17 cellular contexts compared by ENCODE assay signal in the genomic region with DNA sequence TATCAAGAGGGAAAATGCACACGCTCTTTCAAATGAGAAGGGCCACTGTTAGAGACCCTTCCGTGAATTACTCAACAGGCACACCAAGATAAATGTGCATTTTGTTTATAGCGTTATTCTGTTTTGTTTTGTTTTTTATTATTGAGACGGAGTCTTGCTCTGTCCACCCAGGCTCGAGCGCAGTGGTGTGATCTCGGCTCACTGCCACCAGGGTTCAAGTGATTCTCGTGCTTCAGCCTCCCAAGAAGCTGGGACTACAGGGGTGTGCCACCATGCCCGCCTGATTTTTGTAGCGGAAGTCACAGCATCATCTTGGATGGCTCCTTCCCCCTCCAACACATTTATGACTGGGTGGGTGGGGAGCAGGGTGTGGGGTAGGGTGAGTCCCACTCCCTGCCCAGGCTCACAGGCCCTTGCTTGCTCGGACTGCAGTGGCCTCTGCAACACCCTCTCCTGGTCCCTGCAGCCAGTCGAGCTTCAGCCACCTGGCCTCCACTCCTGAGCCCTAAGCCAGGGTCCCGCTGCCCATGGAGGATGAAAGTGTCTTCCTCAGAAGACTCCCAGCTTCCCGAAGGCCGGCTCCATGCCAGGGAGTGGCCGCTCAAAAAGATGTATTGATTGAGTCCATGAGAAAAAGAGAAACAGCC.
DNase-seq lines count a peak whose midpoint lies in the region; ATAC-seq, FAIRE-seq and TF ChIP-seq lines count a peak whose summit lies in the region.
"Had no signal": no experiment of that assay in that cellular context is flagged by ENCODE, and none has a peak within 500 bp of the region (broad histone marks: within the 10 kb centered on the region; RNA-seq: fewer than 3 reads in every experiment).

No MANE protein-coding gene starts in this region.

- no peak overlapping the region for H2BK5ac ChIP-seq in H1 (ENCODE audit: low read depth, low read length)

- H3K23ac ChIP-seq in H1 (ENCODE audit: insufficient read length), result no peak overlapping the region

- H3K9me3 ChIP-seq in H1 (ENCODE audit: insufficient read depth in 2 of 2, low read depth in 1 of 2, low read length in 1 of 2) (no peaks in the 10 kb centered on the region), SK-N-SH (no peaks in the 10 kb centered on the region)
- H3K9me3 ChIP-seq: BLaER1, Caco-2 had no signal

- H3K4me1 ChIP-seq in H1 (replicated peaks in 1 of 4; ENCODE audit: control insufficient read depth in 3 of 4, insufficient read depth in 4 of 4, low read length in 3 of 4) (peaks cover 3 to 6% (median 5%) of the 10 kb centered on the region in 4 experiments), SK-N-SH (ENCODE audit: control insufficient read depth in 1 of 2, insufficient read depth in 2 of 2, low read depth in 1 of 2, low read length in 1 of 2) (no peaks in the 10 kb centered on the region)
- H3K4me1 ChIP-seq: BLaER1 had no signal

- POLR2A ChIA-PET in H1 (lab: Charles Lee; ENCODE audit: partially characterized antibody), result no interaction called here
- POLR2A ChIA-PET in SK-N-SH (lab: Yijun Ruan, JAX), result no interaction called here

- H3K27me3 ChIP-seq in H1 (replicated peaks in 1 of 4; ENCODE audit: control insufficient read depth in 3 of 4, extremely low read depth in 1 of 4, insufficient read depth in 3 of 4, low read length in 3 of 4), result no peaks in the 10 kb centered on the region
- no peaks in the 10 kb centered on the region; the same call in 1 of the 2 replicates for H3K27me3 ChIP-seq in SK-N-SH (ENCODE audit: insufficient read depth)
- H3K27me3 ChIP-seq: BLaER1 had no signal

- peak; percentile 48 for DNase-seq in activated effector memory CD4-positive, alpha-beta T cell treated with anti-CD3 and anti-CD28 coated beads, Interleukin-2, amount 50 U/mL, for 16 hours
- no peak for DNase-seq in activated effector memory CD4-positive, alpha-beta T cell treated with Interleukin-2 at 50 U/mL for 16 hours
- DNase-seq in H1 (ENCODE audit: low read depth in 1 of 2, low spot score in 2 of 2) (no peak), mesenteric fat pad (ENCODE audit: low spot score) (peak; percentile 57), sciatic nerve (ENCODE audit: low spot score) (peak; percentile 31), glutamatergic neuron (no peak), NCI-H345 (lab: John Stamatoyannopoulos, UW) (no peak), SK-N-SH (no peak)
- DNase-seq: AML-193, Caco-2, DND-41, GDM1, GM23248 had no signal

- no peak overlapping the region for H3K9ac ChIP-seq in H1 (replicated peaks in 1 of 4; ENCODE audit: extremely low read depth in 1 of 4, low read depth in 3 of 4, low read length in 3 of 4)
- no peak overlapping the region for H3K9ac ChIP-seq in SK-N-SH
- H3K9ac ChIP-seq: BLaER1, GM23248 had no signal

- TF ChIP-seq EP300 in H1 (IDR thresholded peaks at IDR 0.05; ENCODE audit: borderline replicate concordance in 1 of 2, low read depth in 2 of 2, low read length in 2 of 2) (no peak), SK-N-SH (IDR thresholded peaks at IDR 0.05; ENCODE audit: borderline replicate concordance in 1 of 2, low read depth in 1 of 2, low read length in 1 of 2) (no peak)

- no peak for FAIRE-seq in H1 (lab: Jason Lieb, UNC)
- FAIRE-seq: GM12892 had no signal

- no peak overlapping the region for H3K27ac ChIP-seq in H1 (ENCODE audit: low read depth, low read length)
- no peak overlapping the region for H3K27ac ChIP-seq in SK-N-SH (ENCODE audit: low read depth in 2 of 2, low read length in 1 of 2)
- H3K27ac ChIP-seq: 22Rv1, BLaER1, GM23248 had no signal

- H3K23me2 ChIP-seq in H1 (ENCODE audit: low read depth, low read length), result no peaks in the 10 kb centered on the region; the same call in 1 of the 2 replicates

- no peaks in the 10 kb centered on the region for H3K9me2 ChIP-seq in SK-N-SH

- H3K36me3 Mint-ChIP-seq in glutamatergic neuron (ENCODE audit: unreplicated experiment), result no peaks in the 10 kb centered on the region
- H3K36me3 Mint-ChIP-seq: CD8-positive, alpha-beta memory T cell had no signal

- no peak overlapping the region for H2BK12ac ChIP-seq in H1 (ENCODE audit: low read depth, low read length)

- H3K4me3 ChIP-seq in H1 (ENCODE audit: extremely low read depth in 1 of 4, insufficient read depth in 2 of 4, low read depth in 3 of 4, low read length in 4 of 4) (no peak overlapping the region), SK-N-SH (ENCODE audit: low read depth in 2 of 2, low read length in 1 of 2) (no peak overlapping the region)
- H3K4me3 ChIP-seq: BLaER1, GM23248 had no signal

- H3K9me3 Mint-ChIP-seq in glutamatergic neuron (ENCODE audit: unreplicated experiment), result peaks cover 4% of the 10 kb centered on the region

- ATAC-seq in sciatic nerve, result no peak

- no peaks in the 10 kb centered on the region for H3K36me3 ChIP-seq in H1 (ENCODE audit: control insufficient read depth in 2 of 4, insufficient read depth in 4 of 4, low read length in 3 of 4)
- no peaks in the 10 kb centered on the region for H3K36me3 ChIP-seq in SK-N-SH (replicated peaks in 1 of 2; ENCODE audit: control insufficient read depth in 1 of 2, insufficient read depth in 2 of 2, low read length in 1 of 2)
- H3K36me3 ChIP-seq: BLaER1 had no signal

- TF ChIP-seq RAD21 in H1 (IDR thresholded peaks at IDR 0.05 in 1 of 2, conservative IDR thresholded peaks at IDR 0.05 in 1 of 2; ENCODE audit: low read depth in 2 of 2, low read length in 2 of 2) (no peak), SK-N-SH (IDR thresholded peaks at IDR 0.05; ENCODE audit: low read length) (no peak)

- CTCF ChIA-PET in H1 (lab: Charles Lee; ENCODE audit: partially characterized antibody), result interaction anchor here (0.7 to 0.9 kb wide), 2 partner anchors 20 to 105 kb away, joined by 3 to 4 read pairs; no protein-coding TSS in a partner anchor
- CTCF ChIA-PET in SK-N-SH (lab: Yijun Ruan, JAX), result interaction anchor here (1.9 kb wide), 1 partner anchor 437 kb away, joined by 5 read pairs; no protein-coding TSS in a partner anchor

- H3K4me3 Mint-ChIP-seq in glutamatergic neuron (ENCODE audit: unreplicated experiment), result no peak overlapping the region
- H3K4me3 Mint-ChIP-seq: CD8-positive, alpha-beta memory T cell had no signal

- TF ChIP-seq POLR2A in H1 (IDR thresholded peaks at IDR 0.05; ENCODE audit: control extremely low read depth in 1 of 2, low read depth in 2 of 2, low read length in 2 of 2), result no peak

- no peak overlapping the region for H4K91ac ChIP-seq in H1 (replicated peaks; ENCODE audit: insufficient read length, low read length)

- no peak overlapping the region for H3K4me2 ChIP-seq in H1 (ENCODE audit: insufficient read depth in 1 of 2, low read depth in 2 of 2, low read length in 2 of 2)
- no peak overlapping the region for H3K4me2 ChIP-seq in SK-N-SH
- H3K4me2 ChIP-seq: BLaER1 had no signal

- no peak overlapping the region for H3K4ac ChIP-seq in H1 (replicated peaks; ENCODE audit: insufficient read length, low read depth, low read length)

- no peak overlapping the region for H3K18ac ChIP-seq in H1 (ENCODE audit: extremely low read depth, low read length)

- H2AFZ ChIP-seq in H1 (ENCODE audit: low read length), result no peak overlapping the region
- H2AFZ ChIP-seq in SK-N-SH (ENCODE audit: low read depth), result no peak overlapping the region
- H2AFZ ChIP-seq: GM23248 had no signal

- H2BK15ac ChIP-seq in H1 (ENCODE audit: low read length), result no peak overlapping the region

- H3K79me1 ChIP-seq in H1 (ENCODE audit: low read depth, low read length), result no peaks in the 10 kb centered on the region

- H2BK20ac ChIP-seq in H1 (ENCODE audit: low read length), result no peak overlapping the region

- no peak overlapping the region for H2BK120ac ChIP-seq in H1 (replicated peaks; ENCODE audit: low read depth, low read length)

- no peak overlapping the region for H3K14ac ChIP-seq in H1 (ENCODE audit: insufficient read length)

- no peak overlapping the region for H3K27ac Mint-ChIP-seq in glutamatergic neuron (ENCODE audit: unreplicated experiment)

- peaks cover 2% of the 10 kb centered on the region for H3K27me3 Mint-ChIP-seq in glutamatergic neuron (ENCODE audit: unreplicated experiment)

- TF ChIP-seq CTCF in H1 (IDR thresholded peaks at IDR 0.05; ENCODE audit: control extremely low read depth in 1 of 3, insufficient read depth in 1 of 3, low read depth in 1 of 3, low read length in 3 of 3) (no peak), glutamatergic neuron (IDR thresholded peaks at IDR 0.05; ENCODE audit: partially characterized antibody, unreplicated experiment) (no peak), SK-N-SH (IDR thresholded peaks at IDR 0.05) (no peak)

- H3F3A ChIP-seq in SK-N-SH (replicated peaks; ENCODE audit: insufficient read depth), result no peaks in the 10 kb centered on the region

- H4K8ac ChIP-seq in H1 (ENCODE audit: extremely low read depth, insufficient read depth, low read length), result no peak overlapping the region

- intact Hi-C loops in sciatic nerve (cut with DNase I), result no loop called here

- peaks cover 4% of the 10 kb centered on the region for H3K4me1 Mint-ChIP-seq in glutamatergic neuron (ENCODE audit: low read depth, unreplicated experiment)
- H3K4me1 Mint-ChIP-seq: CD8-positive, alpha-beta memory T cell had no signal

- no peak overlapping the region for H4K5ac ChIP-seq in H1 (ENCODE audit: insufficient read length, low read depth, low read length)

- no peaks in the 10 kb centered on the region for H4K20me1 ChIP-seq in H1 (replicated peaks in 1 of 2; ENCODE audit: control insufficient read depth in 1 of 2, insufficient read depth in 2 of 2, low read length in 2 of 2)
- no peaks in the 10 kb centered on the region for H4K20me1 ChIP-seq in SK-N-SH (ENCODE audit: insufficient read depth)
- H4K20me1 ChIP-seq: BLaER1 had no signal

- no peaks in the 10 kb centered on the region for H3K79me2 ChIP-seq in H1 (ENCODE audit: control insufficient read depth in 1 of 2, insufficient read depth in 2 of 2, low read length in 2 of 2)
- no peaks in the 10 kb centered on the region for H3K79me2 ChIP-seq in SK-N-SH (ENCODE audit: insufficient read depth)

- H3K56ac ChIP-seq in H1 (replicated peaks; ENCODE audit: insufficient read length, low read depth, low read length), result no peak overlapping the region

- 0 out of 2 replicates have a peak overlapping the region, but pooled peaks have one; percentile 53 for H2AK5ac ChIP-seq in H1 (ENCODE audit: low read depth, low read length)

- WGBS in H1 (ENCODE audit: extremely low coverage in 1 of 2, insufficient coverage in 1 of 2, insufficient read length in 1 of 2, insufficient replicate concordance in 2 of 2, low coverage in 1 of 2, low lambda C conversion rate in 2 of 2, missing lambda C conversion rate in 1 of 2), 2 experiments, result 87% methylated on average over 15 of the region's 16 CpGs; no CpG with 5 or more reads in 1 of the 2 experiments
- WGBS in SK-N-SH (ENCODE audit: low lambda C conversion rate), result 67% methylated on average over 11 of the region's 16 CpGs

TF ChIP-seq in H1, 55 proteins besides CTCF, POLR2A, EP300 and RAD21 (continues in another document):
- no peak for TF ChIP-seq SP4 (IDR thresholded peaks at IDR 0.05; ENCODE audit: low read length)

TF ChIP-seq in SK-N-SH, 30 proteins besides CTCF, POLR2A, EP300 and RAD21:
- TF ChIP-seq YY1 (IDR thresholded peaks at IDR 0.05; ENCODE audit: low read depth), result no peak
- no peak for TF ChIP-seq EZH2phosphoT487 (IDR thresholded peaks at IDR 0.05; ENCODE audit: borderline replicate concordance, low read depth)
- TF ChIP-seq TEAD4 (IDR thresholded peaks at IDR 0.05; ENCODE audit: borderline replicate concordance, insufficient read depth), result no peak
- TF ChIP-seq ELF1 (IDR thresholded peaks at IDR 0.05), result no peak

Comparison
In these comparisons a context has a peak if more than half of its experiments do, and no peak if none do; other contexts are left out.
1. DNase-seq: peak in activated effector memory CD4-positive, alpha-beta T cell treated with anti-CD3 and anti-CD28 coated beads, Interleukin-2, amount 50 U/mL, for 16 hours (single experiment), mesenteric fat pad (single experiment) and sciatic nerve (single experiment); none in activated effector memory CD4-positive, alpha-beta T cell treated with Interleukin-2 at 50 U/mL for 16 hours (single experiment), H1 (0 of 2), glutamatergic neuron (single experiment), NCI-H345 (single experiment) and SK-N-SH (single experiment).